32 cellular contexts compared by ENCODE assay signal in genomic region chr2:1693723-1694122, GRCh38. TPM values are rescaled to one million over a fixed set of nuclear protein-coding genes. Genes with fewer than 3 reads are reported as not detected.
"Had no signal": no experiment of that assay in that cellular context is flagged by ENCODE, and none has a peak within 500 bp of the region (broad histone marks: within the 10 kb centered on the region; RNA-seq: fewer than 3 reads in every experiment).

No MANE protein-coding gene starts in this region.

- H3K9me3 Mint-ChIP-seq: activated CD4-positive, alpha-beta T cell treated with anti-CD3 and anti-CD28 coated beads, Interleukin-2, amount 10 ng/mL, durations not matched to agents 24 days and 14 days had no signal

- H3K27me3 ChIP-seq: adrenal gland, body of pancreas, heart left ventricle, left lung, stomach, suprapubic skin, tibial artery, upper lobe of right lung had no signal

- H3K36me3 ChIP-seq: adrenal gland had no signal

- H3K4me1 ChIP-seq: adrenal gland, body of pancreas, parathyroid adenoma, psoas muscle, suprapubic skin had no signal

- H3K36me3 Mint-ChIP-seq: activated CD4-positive, alpha-beta memory T cell treated with anti-CD3 and anti-CD28 coated beads for 36 hours; activated naive CD8-positive, alpha-beta T cell treated with anti-CD3 and anti-CD28 coated beads for 36 hours had no signal

- H3K4me3 Mint-ChIP-seq: activated CD4-positive, alpha-beta memory T cell treated with anti-CD3 and anti-CD28 coated beads for 36 hours; activated CD4-positive, alpha-beta T cell treated with anti-CD3 and anti-CD28 coated beads, Interleukin-2, amount 10 ng/mL, durations not matched to agents 24 days and 14 days; activated naive CD4-positive, alpha-beta T cell treated with anti-CD3 and anti-CD28 coated beads for 36 hours; activated naive CD8-positive, alpha-beta T cell treated with anti-CD3 and anti-CD28 coated beads for 36 hours; activated T-helper 1 cell treated with anti-CD3 and anti-CD28 coated beads, Interleukin-12 subunit alpha, Interleukin-12 subunit beta, Interleukin-2, Interleukin-4 antibody, amounts not matched to agents 30 ng/mL and 10 ng/mL and 1 ng/mL, durations not matched to agents 14 hours and 24 hours and 36 hours; naive B cell; stimulated activated naive B cell treated with anti-CD40 and anti-IgM and Interleukin-4, amounts not matched to agents 10 μg/mL and 1 μg/mL and 100 μg/mL, for 72 hours; T-helper 1 cell treated with Interleukin-12 subunit alpha and Interleukin-12 subunit beta and Interleukin-4 antibody, amounts not matched to agents 30 μg/mL and 1 μg/mL, for 36 hours had no signal

- H3K9me3 ChIP-seq: adrenal gland, body of pancreas, left lung, psoas muscle, stomach, suprapubic skin, tibial artery, upper lobe of right lung had no signal

- H3K27ac Mint-ChIP-seq: activated CD4-positive, alpha-beta memory T cell treated with anti-CD3 and anti-CD28 coated beads for 36 hours; activated CD4-positive, alpha-beta T cell treated with anti-CD3 and anti-CD28 coated beads, Interleukin-2, amount 10 ng/mL, durations not matched to agents 24 days and 14 days; activated naive CD4-positive, alpha-beta T cell treated with anti-CD3 and anti-CD28 coated beads for 36 hours; activated naive CD8-positive, alpha-beta T cell treated with anti-CD3 and anti-CD28 coated beads for 36 hours; activated T-helper 1 cell treated with anti-CD3 and anti-CD28 coated beads, Interleukin-12 subunit alpha, Interleukin-12 subunit beta, Interleukin-2, Interleukin-4 antibody, amounts not matched to agents 30 ng/mL and 10 ng/mL and 1 ng/mL, durations not matched to agents 14 hours and 24 hours and 36 hours; naive B cell; stimulated activated naive B cell treated with anti-CD40 and anti-IgM and Interleukin-4, amounts not matched to agents 10 μg/mL and 1 μg/mL and 100 μg/mL, for 72 hours; T-helper 1 cell treated with Interleukin-12 subunit alpha and Interleukin-12 subunit beta and Interleukin-4 antibody, amounts not matched to agents 30 μg/mL and 1 μg/mL, for 36 hours had no signal

- H3K27me3 Mint-ChIP-seq: activated CD4-positive, alpha-beta memory T cell treated with anti-CD3 and anti-CD28 coated beads for 36 hours; activated CD4-positive, alpha-beta T cell treated with anti-CD3 and anti-CD28 coated beads, Interleukin-2, amount 10 ng/mL, durations not matched to agents 24 days and 14 days; activated naive CD8-positive, alpha-beta T cell treated with anti-CD3 and anti-CD28 coated beads for 36 hours; stimulated activated naive B cell treated with anti-CD40 and anti-IgM and Interleukin-4, amounts not matched to agents 10 μg/mL and 1 μg/mL and 100 μg/mL, for 72 hours had no signal

- H3K4me1 Mint-ChIP-seq: activated CD4-positive, alpha-beta T cell treated with anti-CD3 and anti-CD28 coated beads, Interleukin-2, amount 10 ng/mL, durations not matched to agents 24 days and 14 days; activated naive CD8-positive, alpha-beta T cell treated with anti-CD3 and anti-CD28 coated beads for 36 hours; naive B cell; stimulated activated naive B cell treated with anti-CD40 and anti-IgM and Interleukin-4, amounts not matched to agents 10 μg/mL and 1 μg/mL and 100 μg/mL, for 72 hours had no signal

- DNase-seq: activated CD4-positive, alpha-beta memory T cell treated with anti-CD3 and anti-CD28 coated beads for 36 hours; activated CD4-positive, alpha-beta T cell treated with anti-CD3 and anti-CD28 coated beads, Interleukin-2, amount 10 ng/mL, durations not matched to agents 24 days and 14 days; activated CD4-positive, CD25-positive, alpha-beta regulatory T cell treated with anti-CD3 and anti-CD28 coated beads, Interleukin-2, amount 50 U/mL, for 72 hours; activated CD8-positive, alpha-beta memory T cell treated with anti-CD3 and anti-CD28 coated beads, Interleukin-2, amount 50 U/mL, for 4 hours; activated effector memory CD4-positive, alpha-beta T cell treated with anti-CD3 and anti-CD28 coated beads, Interleukin-2, amount 50 U/mL, for 16 hours; activated naive CD4-positive, alpha-beta T cell treated with anti-CD3 and anti-CD28 coated beads for 36 hours; activated naive CD8-positive, alpha-beta T cell treated with anti-CD3 and anti-CD28 coated beads for 36 hours; activated T-cell treated with anti-CD3 and anti-CD28 coated beads, Interleukin-2, amount 50 U/mL, for 1 hour; adrenal gland; body of pancreas; effector memory CD4-positive, alpha-beta T cell; foreskin fibroblast; heart left ventricle; hypothalamus; kidney glomerular epithelial cell; naive B cell; nucleus accumbens; psoas muscle; stimulated activated CD4-positive, alpha-beta T cell treated with anti-CD3 and anti-CD28 coated beads, Interleukin-15, amount 100 ng/mL, for 24 hours; stimulated activated CD4-positive, alpha-beta T cell treated with anti-CD3 and anti-CD28 coated beads, Interleukin-2, amount 100 ng/mL, for 24 hours; stimulated activated naive B cell treated with anti-CD40 and anti-IgM and Interleukin-4, amounts not matched to agents 10 μg/mL and 1 μg/mL and 100 μg/mL, for 72 hours; stomach; T-helper 9 cell; tibial artery; WERI-Rb-1 had no signal

- H3K27ac ChIP-seq: adrenal gland, body of pancreas, heart left ventricle, left lung, parathyroid adenoma, psoas muscle, stomach, suprapubic skin, tibial artery, upper lobe of right lung, WERI-Rb-1 had no signal

- H3K9ac ChIP-seq: parathyroid adenoma had no signal

- H3K4me3 ChIP-seq: adrenal gland, body of pancreas, heart left ventricle, left lung, psoas muscle, stomach, suprapubic skin, tibial artery, upper lobe of right lung had no signal

- H2AFZ ChIP-seq: parathyroid adenoma had no signal

- ATAC-seq: body of pancreas; esophagus mucosa; heart left ventricle; left lung; psoas muscle; stimulated activated naive B cell treated with anti-CD40 and anti-IgM and Interleukin-4, amounts not matched to agents 10 μg/mL and 1 μg/mL and 100 μg/mL, for 72 hours; upper lobe of right lung had no signal

RNA-seq across cellular contexts. Expression of gene PXDN, which starts 50.6 kb away (rescaled TPM):
- total RNA-seq: activated CD4-positive, alpha-beta memory T cell treated with anti-CD3 and anti-CD28 coated beads for 36 hours had no signal
